9 cellular contexts compared by ENCODE assay signal in the genomic region with DNA sequence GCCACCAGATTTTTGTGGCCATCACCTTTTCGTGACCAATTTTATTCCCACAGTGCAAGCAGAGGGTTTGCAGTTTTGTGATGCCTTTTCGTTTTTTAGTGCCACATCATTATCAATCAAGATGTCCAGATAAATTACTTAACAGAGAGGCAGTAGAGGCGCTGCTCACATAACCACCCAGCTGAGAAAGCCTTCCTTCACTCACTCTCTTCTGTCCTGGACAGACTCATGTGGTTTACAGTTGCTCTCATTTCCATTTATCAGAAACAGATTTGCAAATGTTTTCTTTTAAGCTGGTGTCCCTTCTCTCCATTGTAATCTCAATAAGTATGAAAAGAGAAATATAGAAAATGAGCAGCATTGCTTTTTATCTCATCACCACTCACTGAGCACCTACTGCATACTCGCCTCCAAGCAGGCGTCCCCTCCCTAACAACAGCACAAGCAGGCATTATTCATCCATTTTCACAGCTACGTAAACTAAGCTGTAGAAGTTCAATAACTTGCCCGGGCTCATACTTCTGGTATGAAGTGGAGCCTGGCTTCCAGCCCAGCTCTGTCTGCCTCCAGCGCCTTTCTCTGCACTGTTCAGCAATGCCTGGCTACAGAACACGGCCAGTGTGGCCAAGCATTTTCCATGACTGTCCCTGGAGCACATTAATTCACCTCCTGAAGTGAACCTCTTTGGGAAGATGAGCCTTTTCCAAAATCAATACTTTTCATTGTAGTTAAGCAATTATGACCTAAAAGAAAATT. TPM values are rescaled to one million over a fixed set of nuclear protein-coding genes. Genes with fewer than 3 reads are reported as not detected.
DNase-seq lines count a peak whose midpoint lies in the region; ATAC-seq and TF ChIP-seq lines count a peak whose summit lies in the region.
"Had no signal": no experiment of that assay in that cellular context is flagged by ENCODE, and none has a peak within 500 bp of the region (broad histone marks: within the 10 kb centered on the region; RNA-seq: fewer than 3 reads in every experiment).

No MANE protein-coding gene starts in this region.

- no peaks in the 10 kb centered on the region for H3K9me3 ChIP-seq in esophagus squamous epithelium

- H3K27me3 Mint-ChIP-seq in nephron progenitor cell (ENCODE audit: low read depth, poor library complexity) = peaks cover 10% of the 10 kb centered on the region
- no peaks in the 10 kb centered on the region for H3K27me3 Mint-ChIP-seq in stimulated activated memory B cell treated with anti-CD40 and anti-IgM and Interleukin-4, amounts not matched to agents 10 μg/mL and 1 μg/mL and 100 μg/mL, for 72 hours
- H3K27me3 Mint-ChIP-seq: stimulated activated naive CD8-positive, alpha-beta T cell treated with anti-CD3 and anti-CD28 coated beads, Interleukin-15, Interleukin-2, amounts not matched to agents 100 ng/mL and 50 ng/mL, for 24 hours had no signal

- no peaks in the 10 kb centered on the region for H3K27me3 ChIP-seq in esophagus squamous epithelium

- H3K4me1 ChIP-seq in esophagus squamous epithelium = peaks cover 13 to 58% (median 31%) of the 10 kb centered on the region in 3 donors

- no peak for TF ChIP-seq POLR2A in esophagus squamous epithelium (IDR thresholded peaks at IDR 0.05)

- no peaks in the 10 kb centered on the region for H3K36me3 Mint-ChIP-seq in nephron progenitor cell (ENCODE audit: low read depth)
- H3K36me3 Mint-ChIP-seq in stimulated activated memory B cell treated with anti-CD40 and anti-IgM and Interleukin-4, amounts not matched to agents 10 μg/mL and 1 μg/mL and 100 μg/mL, for 72 hours = peaks cover 55% of the 10 kb centered on the region

- TF ChIP-seq CTCF in esophagus squamous epithelium (IDR thresholded peaks at IDR 0.05) (no peak), nephron progenitor cell (IDR thresholded peaks at IDR 0.05) (no peak)

- H3K4me3 Mint-ChIP-seq in nephron progenitor cell = no peak overlapping the region
- no peak overlapping the region for H3K4me3 Mint-ChIP-seq in stimulated activated memory B cell treated with anti-CD40 and anti-IgM and Interleukin-4, amounts not matched to agents 10 μg/mL and 1 μg/mL and 100 μg/mL, for 72 hours
- H3K4me3 Mint-ChIP-seq: stimulated activated naive CD8-positive, alpha-beta T cell treated with anti-CD3 and anti-CD28 coated beads, Interleukin-15, Interleukin-2, amounts not matched to agents 100 ng/mL and 50 ng/mL, for 24 hours had no signal

- peaks cover 55% of the 10 kb centered on the region for H3K4me1 Mint-ChIP-seq in nephron progenitor cell
- H3K4me1 Mint-ChIP-seq in stimulated activated memory B cell treated with anti-CD40 and anti-IgM and Interleukin-4, amounts not matched to agents 10 μg/mL and 1 μg/mL and 100 μg/mL, for 72 hours = peaks cover 18% of the 10 kb centered on the region

- WGBS in esophagus squamous epithelium, 2 donors = 27 to 29% methylated on average over 9 of the region's 9 CpGs

- DNase-seq in AG08395 (ENCODE audit: low spot score) (peak; percentile 92), NCI-H2196 treated with DMSO at 0.1 percent for 48 hours (lab: John Stamatoyannopoulos, UW; ENCODE audit: unreplicated experiment) (peak; percentile 24), esophagus squamous epithelium (lab: John Stamatoyannopoulos, UW) (no peak), nephron progenitor cell (no peak), NCI-H1436 treated with DMSO at 0.1 percent for 48 hours (lab: John Stamatoyannopoulos, UW) (no peak)

- H3K4me3 ChIP-seq in esophagus squamous epithelium = peak overlapping the region in 1 of 4 donors; percentile 8

- peak overlapping the region; percentile 66 to 81 (median 80) for H3K27ac ChIP-seq in esophagus squamous epithelium

- no peak for ATAC-seq in stimulated activated memory B cell treated with anti-CD40 and anti-IgM and Interleukin-4, amounts not matched to agents 10 μg/mL and 1 μg/mL and 100 μg/mL, for 72 hours
- ATAC-seq in HG03460 (IDR thresholded peaks at IDR 0.05; ENCODE audit: unreplicated experiment) (no peak), GM21529 (IDR thresholded peaks at IDR 0.05; ENCODE audit: unreplicated experiment) (no peak)

- peak overlapping the region; percentile 77 for H3K27ac Mint-ChIP-seq in nephron progenitor cell
- no peak overlapping the region for H3K27ac Mint-ChIP-seq in stimulated activated memory B cell treated with anti-CD40 and anti-IgM and Interleukin-4, amounts not matched to agents 10 μg/mL and 1 μg/mL and 100 μg/mL, for 72 hours
- H3K27ac Mint-ChIP-seq: stimulated activated naive CD8-positive, alpha-beta T cell treated with anti-CD3 and anti-CD28 coated beads, Interleukin-15, Interleukin-2, amounts not matched to agents 100 ng/mL and 50 ng/mL, for 24 hours had no signal

- H3K36me3 ChIP-seq in esophagus squamous epithelium = no peaks in the 10 kb centered on the region

- intact Hi-C loops in esophagus squamous epithelium (cut with DNase I) = no loop called here

- H3K9me3 Mint-ChIP-seq in nephron progenitor cell = no peaks in the 10 kb centered on the region
- no peaks in the 10 kb centered on the region for H3K9me3 Mint-ChIP-seq in stimulated activated memory B cell treated with anti-CD40 and anti-IgM and Interleukin-4, amounts not matched to agents 10 μg/mL and 1 μg/mL and 100 μg/mL, for 72 hours
- H3K9me3 Mint-ChIP-seq: stimulated activated naive CD8-positive, alpha-beta T cell treated with anti-CD3 and anti-CD28 coated beads, Interleukin-15, Interleukin-2, amounts not matched to agents 100 ng/mL and 50 ng/mL, for 24 hours had no signal

RNA-seq across cellular contexts. Expression of a gene that starts 34.6 kb away (rescaled TPM):
- total RNA-seq in esophagus squamous epithelium = 10 to 100 TPM in 1 of 4 donors, 1 to 10 TPM in 3; 1.4 to 13.4 (median 6.2) TPM

Comparison
In these comparisons a context has a peak if more than half of its experiments do, and no peak if none do; other contexts are left out.
1. DNase-seq: peak in AG08395 (single experiment) and NCI-H2196 treated with DMSO at 0.1 percent for 48 hours (single experiment); none in esophagus squamous epithelium (single experiment), nephron progenitor cell (single experiment) and NCI-H1436 treated with DMSO at 0.1 percent for 48 hours (single experiment).